In genomic region chr3:102529452-102529851, GRCh38 we compare ENCODE assay signal across 9 cellular contexts.
DNase-seq lines count a peak whose midpoint lies in the region; ATAC-seq, FAIRE-seq and TF ChIP-seq lines count a peak whose summit lies in the region.
"Had no signal": no experiment of that assay in that cellular context is flagged by ENCODE, and none has a peak within 500 bp of the region (broad histone marks: within the 10 kb centered on the region; RNA-seq: fewer than 3 reads in every experiment).

No MANE protein-coding gene starts in this region.

- in situ Hi-C loops in astrocyte of the spinal cord (cut with HindIII; ENCODE audit: low sequenced_read_pairs) = no loop called here

- no peaks in the 10 kb centered on the region for H3K36me3 ChIP-seq in adrenal gland (replicated peaks in 1 of 2)

- 46 to 56% (median 51%) methylated on average over 3 of the region's 3 CpGs for WGBS in adrenal gland, 4 donors

- no peak for TF ChIP-seq POLR2A in adrenal gland (IDR thresholded peaks at IDR 0.05)
- no peak for TF ChIP-seq POLR2A in H54 (IDR thresholded peaks at IDR 0.05; ENCODE audit: low read depth, low read length)

- H3K4me3 ChIP-seq in AG10803 (ENCODE audit: low read length) (no peak overlapping the region), astrocyte of the spinal cord (ENCODE audit: low read depth, low read length) (no peak overlapping the region), adrenal gland (no peak overlapping the region)

- no peak for ATAC-seq in GM21381 (IDR thresholded peaks at IDR 0.05; ENCODE audit: unreplicated experiment)

- H3K27me3 ChIP-seq in adrenal gland = no peaks in the 10 kb centered on the region

- H3K9me3 ChIP-seq in adrenal gland (replicated peaks in 1 of 3) = no peaks in the 10 kb centered on the region

- intact Hi-C loops in adrenal gland (cut with DNase I) = no loop called here

- FAIRE-seq in H54 (lab: Jason Lieb, UNC) = no peak

- TF ChIP-seq CTCF in AG10803 (conservative IDR thresholded peaks at IDR 0.05; ENCODE audit: low read length) (peak; percentile 31), astrocyte of the spinal cord (IDR thresholded peaks at IDR 0.05; ENCODE audit: low read depth, low read length) (peak; percentile 65), adrenal gland (IDR thresholded peaks at IDR 0.05) (peak in 1 of 6 experiments; percentile 31)

- no peaks in the 10 kb centered on the region for H3K4me1 ChIP-seq in adrenal gland (replicated peaks in 1 of 2)

- DNase-seq in AG10803 (ENCODE audit: low read depth) (no peak), HT-29 (ENCODE audit: low spot score) (peak; percentile 58), astrocyte of the spinal cord (ENCODE audit: low read depth, low spot score) (peak; percentile 25), kidney glomerular epithelial cell (lab: John Stamatoyannopoulos, UW) (peak; percentile 38), adrenal gland (no peak), cerebellum (ENCODE audit: low spot score) (no peak), H54 (ENCODE audit: insufficient read length, low spot score) (no peak)
- DNase-seq: activated CD4-positive, alpha-beta T cell treated with anti-CD3 and anti-CD28 coated beads, Interleukin-2, amount 50 U/mL, for 1 hour had no signal

- H3K27ac ChIP-seq in adrenal gland = no peak overlapping the region

Comparison
In these comparisons a context has a peak if more than half of its experiments do, and no peak if none do; other contexts are left out.
1. DNase-seq: peak in HT-29 (single experiment), astrocyte of the spinal cord (single experiment) and kidney glomerular epithelial cell (single experiment); none in AG10803 (single experiment), adrenal gland (0 of 7), cerebellum (single experiment) and H54 (single experiment).